10 cellular contexts compared by ENCODE assay signal in genomic region chr17:688100-688989, GRCh38. TPM values are rescaled to one million over a fixed set of nuclear protein-coding genes. Genes with fewer than 3 reads are reported as not detected.
DNase-seq lines count a peak whose midpoint lies in the region; ATAC-seq and TF ChIP-seq lines count a peak whose summit lies in the region.
"Had no signal": no experiment of that assay in that cellular context is flagged by ENCODE, and none has a peak within 500 bp of the region (broad histone marks: within the 10 kb centered on the region; RNA-seq: fewer than 3 reads in every experiment).

No MANE protein-coding gene starts in this region.

- H4K91ac ChIP-seq in mesenchymal stem cell (ENCODE audit: low read length): no peak overlapping the region

- no peak overlapping the region for H2AK5ac ChIP-seq in mesenchymal stem cell (ENCODE audit: low read length, severe bottlenecking)

- H2AFZ ChIP-seq in DND-41 (ENCODE audit: low read depth, low read length): no peak overlapping the region
- H2AFZ ChIP-seq in mesenchymal stem cell (ENCODE audit: low read depth, low read length): no peak overlapping the region

- H3K4me3 ChIP-seq in DND-41 (ENCODE audit: low read depth in 1 of 2, low read length in 2 of 2): no peak overlapping the region
- H3K4me3 ChIP-seq in Jurkat, Clone E6-1 (ENCODE audit: low read length): no peak overlapping the region
- no peak overlapping the region for H3K4me3 ChIP-seq in brain microvascular endothelial cell (ENCODE audit: low read depth, low read length)
- no peak overlapping the region for H3K4me3 ChIP-seq in mesenchymal stem cell (ENCODE audit: insufficient read depth in 1 of 2, low read depth in 1 of 2, low read length in 2 of 2)
- H3K4me3 ChIP-seq: esophagus squamous epithelium had no signal

- peaks cover 75% of the 10 kb centered on the region for H3K36me3 ChIP-seq in DND-41 (ENCODE audit: insufficient read depth, low read length)
- H3K36me3 ChIP-seq in brain microvascular endothelial cell (replicated peaks): peaks cover 8% of the 10 kb centered on the region
- peaks cover 27 to 60% of the 10 kb centered on the region in 2 experiments for H3K36me3 ChIP-seq in mesenchymal stem cell (ENCODE audit: control insufficient read depth in 1 of 2, insufficient read depth in 2 of 2, low read depth in 1 of 2, low read length in 2 of 2)

- WGBS in mesenchymal stem cell: 97% methylated on average over 17 of the region's 18 CpGs

- no peak overlapping the region for H3K4ac ChIP-seq in mesenchymal stem cell (ENCODE audit: low read depth in 1 of 2, low read length in 2 of 2)

- DNase-seq in DND-41: no peak
- peak; percentile 39 for DNase-seq in Jurkat, Clone E6-1 (ENCODE audit: low read depth, low spot score)
- DNase-seq in brain microvascular endothelial cell: peak; percentile 40
- peak; percentile 55 for DNase-seq in mesenchymal stem cell
- DNase-seq in iPS-NIHi11 (ENCODE audit: low spot score): no peak
- DNase-seq: esophagus squamous epithelium, NCI-H526 treated with DMSO at 0.1 percent for 48 hours had no signal

- H3K79me2 ChIP-seq in DND-41 (ENCODE audit: insufficient read depth, low read length): 0 out of 2 replicates have a peak, but pooled peaks cover 2% of the 10 kb centered on the region

- H3K9ac ChIP-seq in DND-41 (ENCODE audit: low read depth, low read length) (no peak overlapping the region), mesenchymal stem cell (ENCODE audit: low read length) (no peak overlapping the region)

- in situ Hi-C loops in brain microvascular endothelial cell (cut with HindIII; ENCODE audit: low pct_ligation_motif_present, low sequenced_read_pairs): no loop called here

- H3K14ac ChIP-seq in mesenchymal stem cell (ENCODE audit: low read length in 2 of 2): no peak overlapping the region

- no peak overlapping the region for H2BK15ac ChIP-seq in mesenchymal stem cell (ENCODE audit: low read depth, poor library complexity, severe bottlenecking)

- H3K27me3 ChIP-seq in DND-41 (ENCODE audit: insufficient read depth, low read length, poor library complexity) (no peaks in the 10 kb centered on the region), brain microvascular endothelial cell (replicated peaks) (no peaks in the 10 kb centered on the region), mesenchymal stem cell (ENCODE audit: control insufficient read depth in 1 of 2, insufficient read depth in 1 of 2, low read length in 2 of 2) (no peaks in the 10 kb centered on the region)
- H3K27me3 ChIP-seq: esophagus squamous epithelium had no signal

- no peak overlapping the region for H2BK120ac ChIP-seq in mesenchymal stem cell (ENCODE audit: low read depth, low read length)

- no peak overlapping the region for H2BK12ac ChIP-seq in mesenchymal stem cell (ENCODE audit: low read length in 2 of 2)

- no peak overlapping the region for H2BK5ac ChIP-seq in mesenchymal stem cell (ENCODE audit: low read depth, low read length, poor library complexity, severe bottlenecking)

- peaks cover 21% of the 10 kb centered on the region for H3K79me1 ChIP-seq in mesenchymal stem cell (replicated peaks; ENCODE audit: low read length, poor library complexity, severe bottlenecking)

- H3K4me1 ChIP-seq in DND-41 (ENCODE audit: insufficient read depth, low read length) (no peaks in the 10 kb centered on the region), mesenchymal stem cell (ENCODE audit: control insufficient read depth, insufficient read depth, low read depth, low read length) (peaks cover 3% of the 10 kb centered on the region)
- H3K4me1 ChIP-seq: esophagus squamous epithelium had no signal

- no peak overlapping the region for H3K18ac ChIP-seq in mesenchymal stem cell (ENCODE audit: low read depth in 1 of 2, low read length in 2 of 2)

- ATAC-seq in DND-41 (ENCODE audit: insufficient read depth, low read depth) (no peak), GM21528 (IDR thresholded peaks at IDR 0.05; ENCODE audit: low FRiP score, unreplicated experiment) (no peak), GM18870 (IDR thresholded peaks at IDR 0.05; ENCODE audit: unreplicated experiment) (no peak), GM19397 (IDR thresholded peaks at IDR 0.05; ENCODE audit: unreplicated experiment) (no peak)

- H3K23ac ChIP-seq in mesenchymal stem cell (ENCODE audit: low read length in 2 of 2): no peak overlapping the region

- TF ChIP-seq CTCF in DND-41 (IDR thresholded peaks at IDR 0.05; ENCODE audit: borderline replicate concordance, extremely low read depth, low read length, poor library complexity, severe bottlenecking) (peak; percentile 44), brain microvascular endothelial cell (IDR thresholded peaks at IDR 0.05; ENCODE audit: low read depth, low read length, missing control alignments) (peak; percentile 52)

- no peak overlapping the region for H3K4me2 ChIP-seq in DND-41 (ENCODE audit: insufficient read depth, low read length)
- no peak overlapping the region for H3K4me2 ChIP-seq in mesenchymal stem cell (ENCODE audit: low read length, poor library complexity, severe bottlenecking)

- no peak overlapping the region for H4K8ac ChIP-seq in mesenchymal stem cell (ENCODE audit: low read length)

- no peak overlapping the region for H3K27ac ChIP-seq in DND-41 (ENCODE audit: low read length)
- no peak overlapping the region for H3K27ac ChIP-seq in brain microvascular endothelial cell
- no peak overlapping the region for H3K27ac ChIP-seq in mesenchymal stem cell (ENCODE audit: low read length, poor library complexity, severe bottlenecking)
- H3K27ac ChIP-seq: esophagus squamous epithelium had no signal

- no peaks in the 10 kb centered on the region for H4K20me1 ChIP-seq in DND-41 (ENCODE audit: insufficient read depth, low read length)

- H3K9me3 ChIP-seq in DND-41 (ENCODE audit: insufficient read depth, low read length, severe bottlenecking): no peaks in the 10 kb centered on the region
- H3K9me3 ChIP-seq in mesenchymal stem cell (ENCODE audit: control insufficient read depth, low read length): no peaks in the 10 kb centered on the region
- H3K9me3 ChIP-seq: esophagus squamous epithelium had no signal

RNA-seq across cellular contexts. Expression of gene VPS53, which starts 26.3 kb away (rescaled TPM):
- 36.2 TPM for polyA plus RNA-seq in Jurkat, Clone E6-1 (2012; ENCODE audit: insufficient read depth, insufficient read length)
- polyA plus RNA-seq in mesenchymal stem cell (2013, experiment 1 of 2): 19.2 TPM
- 19.3 TPM for polyA plus RNA-seq in mesenchymal stem cell (2013, experiment 2 of 2)

RNA-seq across cellular contexts. Expression of gene TLCD3A, which starts 44.1 kb away (rescaled TPM):
- 16.2 TPM for polyA plus RNA-seq in Jurkat, Clone E6-1 (2012; ENCODE audit: insufficient read depth, insufficient read length)
- polyA plus RNA-seq in mesenchymal stem cell (2013, experiment 1 of 2): 29.2 TPM
- polyA plus RNA-seq in mesenchymal stem cell (2013, experiment 2 of 2): 30.4 TPM

Comparison
In these comparisons a context has a peak if more than half of its experiments do, and no peak if none do; other contexts are left out.
1. DNase-seq: peak in Jurkat, Clone E6-1 (single experiment), brain microvascular endothelial cell (single experiment) and mesenchymal stem cell (single experiment); none in DND-41 (single experiment) and iPS-NIHi11 (single experiment).